16 cellular contexts compared by ENCODE assay signal in the genomic region with DNA sequence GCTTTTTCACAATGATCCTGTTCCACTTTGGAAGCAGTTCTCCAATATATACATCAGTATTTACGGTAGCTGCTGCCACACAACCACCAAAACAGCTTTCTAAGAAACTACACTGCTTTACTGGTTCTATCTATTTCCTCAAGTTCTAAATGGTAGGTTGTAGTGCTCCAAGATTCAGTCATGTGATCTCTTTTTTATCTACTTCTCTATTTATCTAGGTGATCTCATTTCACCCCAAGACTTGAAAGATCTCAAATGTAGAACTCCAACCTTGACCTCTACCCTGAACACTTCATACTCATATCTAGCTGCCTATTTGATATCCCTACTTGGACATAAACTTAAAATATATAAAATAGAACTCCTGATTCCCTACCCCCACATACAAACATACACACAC.
DNase-seq lines count a peak whose midpoint lies in the region; ATAC-seq and TF ChIP-seq lines count a peak whose summit lies in the region.
"Had no signal": no experiment of that assay in that cellular context is flagged by ENCODE, and none has a peak within 500 bp of the region (broad histone marks: within the 10 kb centered on the region; RNA-seq: fewer than 3 reads in every experiment).

No MANE protein-coding gene starts in this region.

- CTCF ChIA-PET in Panc1 (lab: Charles Lee): no interaction called here

- BruUV-seq in Panc1 (replicated peaks; lab: Mats Ljungman, UMichigan): no TSS peak

- DNase-seq in CD1c-positive myeloid dendritic cell (ENCODE audit: extremely low spot score): peak; percentile 17
- no peak for DNase-seq in Panc1 (ENCODE audit: low read depth, low spot score)
- DNase-seq in naive B cell: no peak
- no peak for DNase-seq in HuH-7.5 (ENCODE audit: low spot score)
- no peak for DNase-seq in effector memory CD4-positive, alpha-beta T cell
- DNase-seq in Ammon's horn (ENCODE audit: low spot score): no peak
- DNase-seq: BE2C; Caco-2; CD8-positive, alpha-beta T cell; DMS153; DND-41; GOT3; HFFc6 had no signal

- no peaks in the 10 kb centered on the region for H3K27me3 ChIP-seq in Panc1 (ENCODE audit: control insufficient read depth, insufficient read depth, low read length)
- H3K27me3 ChIP-seq in effector memory CD4-positive, alpha-beta T cell (replicated peaks; ENCODE audit: control insufficient read depth, insufficient read depth, low read length, poor library complexity, severe bottlenecking): no peaks in the 10 kb centered on the region
- H3K27me3 ChIP-seq: BE2C; BLaER1 treated with 17β-estradiol and CSF1 and Interleukin-3, amounts not matched to agents 10 nM and 100 nM had no signal

- peaks cover 0 to 11% (median 7%) of the 10 kb centered on the region in 7 donors for H3K9me3 Mint-ChIP-seq in naive B cell
- H3K9me3 Mint-ChIP-seq: HFFc6 had no signal

- H3K36me3 ChIP-seq in Panc1 (ENCODE audit: control insufficient read depth, insufficient read depth, low read length): no peaks in the 10 kb centered on the region
- H3K36me3 ChIP-seq in effector memory CD4-positive, alpha-beta T cell (ENCODE audit: control insufficient read depth, insufficient read depth, low read length): no peaks in the 10 kb centered on the region
- H3K36me3 ChIP-seq: BE2C; BLaER1 treated with 17β-estradiol and CSF1 and Interleukin-3, amounts not matched to agents 10 nM and 100 nM; HAP-1 had no signal

- H3K4me3 Mint-ChIP-seq in naive B cell: no peak overlapping the region
- H3K4me3 Mint-ChIP-seq: CD14-positive monocyte; CD8-positive, alpha-beta T cell; HFFc6 had no signal

- peak overlapping the region in 2 of 6 donors; percentile 27 to 45 for H3K27ac Mint-ChIP-seq in naive B cell
- H3K27ac Mint-ChIP-seq: CD14-positive monocyte; CD8-positive, alpha-beta T cell; HFFc6 had no signal

- H3K36me3 Mint-ChIP-seq in naive B cell: no peaks in the 10 kb centered on the region
- H3K36me3 Mint-ChIP-seq: CD8-positive, alpha-beta T cell had no signal

- H3K9me3 ChIP-seq in Panc1 (ENCODE audit: control insufficient read depth, insufficient read depth, low read depth, low read length): no peaks in the 10 kb centered on the region; the same call in 1 of the 2 replicates
- H3K9me3 ChIP-seq in effector memory CD4-positive, alpha-beta T cell (ENCODE audit: control insufficient read depth, low read length): no peaks in the 10 kb centered on the region
- H3K9me3 ChIP-seq: BE2C had no signal

- H3K27me3 Mint-ChIP-seq in naive B cell: no peaks in the 10 kb centered on the region

- H3K27ac ChIP-seq in Panc1 (ENCODE audit: low read length): peak overlapping the region; percentile 60; the same call in 1 of the 2 replicates
- H3K27ac ChIP-seq in effector memory CD4-positive, alpha-beta T cell (ENCODE audit: insufficient read depth, low read length, poor library complexity, severe bottlenecking): no peak overlapping the region
- H3K27ac ChIP-seq: BLaER1 treated with 17β-estradiol and CSF1 and Interleukin-3, amounts not matched to agents 10 nM and 100 nM had no signal

- in situ Hi-C loops in Panc1 (cut with HindIII; ENCODE audit: low pct_unique_long_range_greater_than_20kb, low sequenced_read_pairs): no loop called here

- POLR2A ChIA-PET in Panc1 (lab: Charles Lee): no interaction called here

- intact Hi-C loops in Panc1 (cut with micrococcal nuclease; ENCODE audit: unreplicated experiment): no loop called here

- ATAC-seq in Panc1: no peak
- peak; percentile 67 to 72 for ATAC-seq in naive B cell (ENCODE audit: low read depth in 2 of 2)
- ATAC-seq: CD8-positive, alpha-beta T cell had no signal

- TF ChIP-seq CTCF in Panc1 (IDR thresholded peaks at IDR 0.05): no peak

- H3K4me3 ChIP-seq in Panc1 (ENCODE audit: low read depth in 2 of 2, low read length in 2 of 2): no peak overlapping the region
- H3K4me3 ChIP-seq in effector memory CD4-positive, alpha-beta T cell (ENCODE audit: insufficient read depth, low read depth, low read length, poor library complexity, severe bottlenecking): no peak overlapping the region
- H3K4me3 ChIP-seq: BLaER1 treated with 17β-estradiol and CSF1 and Interleukin-3, amounts not matched to agents 10 nM and 100 nM; HAP-1 had no signal

- peaks cover 23 to 35% (median 32%) of the 10 kb centered on the region in 3 donors for H3K4me1 Mint-ChIP-seq in naive B cell

- H3K4me1 ChIP-seq in Panc1 (ENCODE audit: control insufficient read depth, insufficient read depth, low read length): peaks cover 12% of the 10 kb centered on the region
- H3K4me1 ChIP-seq in effector memory CD4-positive, alpha-beta T cell (ENCODE audit: control insufficient read depth, insufficient read depth, low read length, poor library complexity, severe bottlenecking): no peaks in the 10 kb centered on the region
- H3K4me1 ChIP-seq: BE2C, Caco-2 had no signal
